7 cellular contexts compared by ENCODE assay signal in genomic region chr20:25056601-25057233, GRCh38. TPM values are rescaled to one million over a fixed set of nuclear protein-coding genes. Genes with fewer than 3 reads are reported as not detected.
DNase-seq lines count a peak whose midpoint lies in the region; ATAC-seq, FAIRE-seq and TF ChIP-seq lines count a peak whose summit lies in the region.

No MANE protein-coding gene starts in this region.

- H3K4ac ChIP-seq in H1 (replicated peaks; ENCODE audit: insufficient read length, low read depth, low read length), result no peak overlapping the region

- no peak overlapping the region for H3K27ac Mint-ChIP-seq in neural progenitor cell

- no peak for DNase-seq in Jurkat, Clone E6-1 (ENCODE audit: low read depth, low spot score)
- DNase-seq in H1 (ENCODE audit: low read depth in 1 of 2, low spot score in 2 of 2) (no peak), neural progenitor cell (ENCODE audit: low spot score) (no peak), HT-29 (ENCODE audit: low spot score) (no peak)
- DNase-seq in activated CD4-positive, CD25-positive, alpha-beta regulatory T cell treated with anti-CD3 and anti-CD28 coated beads, Interleukin-2, amount 50 U/mL, for 72 hours, result no peak

- no peak overlapping the region for H3K23ac ChIP-seq in H1 (ENCODE audit: insufficient read length)

- no peak for TF ChIP-seq EP300 in H1 (IDR thresholded peaks at IDR 0.05; ENCODE audit: borderline replicate concordance in 1 of 2, low read depth in 2 of 2, low read length in 2 of 2)

- no peak overlapping the region for H2BK120ac ChIP-seq in H1 (replicated peaks; ENCODE audit: low read depth, low read length)

- H2BK20ac ChIP-seq in H1 (ENCODE audit: low read length), result no peak overlapping the region

- no peak overlapping the region for H4K91ac ChIP-seq in H1 (replicated peaks; ENCODE audit: insufficient read length, low read length)

- H4K20me1 ChIP-seq in H1 (replicated peaks in 1 of 2; ENCODE audit: control insufficient read depth in 1 of 2, insufficient read depth in 2 of 2, low read length in 2 of 2), result no peaks in the 10 kb centered on the region
- peaks cover 26% of the 10 kb centered on the region for H4K20me1 ChIP-seq in neural progenitor cell (ENCODE audit: low read depth)

- no peaks in the 10 kb centered on the region for H3K36me3 Mint-ChIP-seq in neural progenitor cell

- H3K27me3 ChIP-seq in H1 (replicated peaks in 1 of 4; ENCODE audit: control insufficient read depth in 3 of 4, extremely low read depth in 1 of 4, insufficient read depth in 3 of 4, low read length in 3 of 4) (peaks cover 21 to 68% (median 58%) of the 10 kb centered on the region in 4 experiments), neural progenitor cell (peaks cover 92% of the 10 kb centered on the region)

- no peaks in the 10 kb centered on the region for H3K79me2 ChIP-seq in H1 (ENCODE audit: control insufficient read depth in 1 of 2, insufficient read depth in 2 of 2, low read length in 2 of 2)
- H3K79me2 ChIP-seq in neural progenitor cell (ENCODE audit: low read depth), result no peaks in the 10 kb centered on the region

- no peak for TF ChIP-seq POLR2A in H1 (IDR thresholded peaks at IDR 0.05; ENCODE audit: control extremely low read depth in 1 of 2, low read depth in 2 of 2, low read length in 2 of 2)

- H3K18ac ChIP-seq in H1 (ENCODE audit: extremely low read depth, low read length), result no peak overlapping the region; the same call in 1 of the 2 replicates

- H3K27me3 Mint-ChIP-seq in neural progenitor cell (ENCODE audit: insufficient read depth, low read depth), result peaks cover 74% of the 10 kb centered on the region

- H3K4me3 Mint-ChIP-seq in neural progenitor cell, result peak overlapping the region; percentile 80

- peak overlapping the region; percentile 44 for H3K14ac ChIP-seq in H1 (ENCODE audit: insufficient read length)

- H3K9me3 ChIP-seq in H1 (ENCODE audit: insufficient read depth in 2 of 2, low read depth in 1 of 2, low read length in 1 of 2), result no peaks in the 10 kb centered on the region; a peak in 1 of 4 replicates
- no peaks in the 10 kb centered on the region for H3K9me3 ChIP-seq in neural progenitor cell (ENCODE audit: low read depth)

- ATAC-seq in GM19438 (IDR thresholded peaks at IDR 0.05; ENCODE audit: low read depth, unreplicated experiment), result peak; percentile 31
- no peak for ATAC-seq in esophagus mucosa

- H3K4me1 ChIP-seq in H1 (replicated peaks in 1 of 4; ENCODE audit: control insufficient read depth in 3 of 4, insufficient read depth in 4 of 4, low read length in 3 of 4), result peaks cover 5 to 15% (median 7%) of the 10 kb centered on the region in 4 experiments
- peaks cover 3% of the 10 kb centered on the region for H3K4me1 ChIP-seq in neural progenitor cell

- H4K5ac ChIP-seq in H1 (ENCODE audit: insufficient read length, low read depth, low read length), result no peak overlapping the region

- CTCF ChIA-PET in H1 (lab: Charles Lee; ENCODE audit: partially characterized antibody), result interaction anchor here (1.3 to 3.2 kb wide), 2 partner anchors 9 to 61 kb away, joined by 3 to 10 read pairs; no protein-coding TSS in a partner anchor

- H3K56ac ChIP-seq in H1 (replicated peaks; ENCODE audit: insufficient read length, low read depth, low read length), result no peak overlapping the region

- H2BK15ac ChIP-seq in H1 (ENCODE audit: low read length), result no peak overlapping the region

- H3K4me2 ChIP-seq in H1 (ENCODE audit: insufficient read depth in 1 of 2, low read depth in 2 of 2, low read length in 2 of 2), result peak overlapping the region; percentile 70 to 73
- peak overlapping the region; percentile 77 for H3K4me2 ChIP-seq in neural progenitor cell

- TF ChIP-seq RAD21 in H1 (IDR thresholded peaks at IDR 0.05 in 1 of 2, conservative IDR thresholded peaks at IDR 0.05 in 1 of 2; ENCODE audit: low read depth in 2 of 2, low read length in 2 of 2), result no peak

- no peak overlapping the region for H2BK5ac ChIP-seq in H1 (ENCODE audit: low read depth, low read length)

- H3K4me1 Mint-ChIP-seq in neural progenitor cell, result peaks cover 23% of the 10 kb centered on the region

- no peaks in the 10 kb centered on the region for H3K9me3 Mint-ChIP-seq in neural progenitor cell

- 40% methylated on average over 21 of the region's 24 CpGs; no CpG with 5 or more reads in 1 of the 2 experiments for WGBS in H1 (ENCODE audit: extremely low coverage in 1 of 2, insufficient coverage in 1 of 2, insufficient read length in 1 of 2, insufficient replicate concordance in 2 of 2, low coverage in 1 of 2, low lambda C conversion rate in 2 of 2, missing lambda C conversion rate in 1 of 2), 2 experiments

- no peak for TF ChIP-seq CTCF in H1 (IDR thresholded peaks at IDR 0.05; ENCODE audit: control extremely low read depth in 1 of 3, insufficient read depth in 1 of 3, low read depth in 1 of 3, low read length in 3 of 3)
- no peak for TF ChIP-seq CTCF in neural progenitor cell (IDR thresholded peaks at IDR 0.05)

- H3K4me3 ChIP-seq in Jurkat, Clone E6-1 (ENCODE audit: low read length), result peak overlapping the region; percentile 79
- H3K4me3 ChIP-seq in H1 (ENCODE audit: extremely low read depth in 1 of 4, insufficient read depth in 2 of 4, low read depth in 3 of 4, low read length in 4 of 4) (peak overlapping the region; percentile 26 to 64 (median 45)), neural progenitor cell (peak overlapping the region; percentile 47)

- POLR2A ChIA-PET in H1 (lab: Charles Lee; ENCODE audit: partially characterized antibody), result no interaction called here

- no peak for FAIRE-seq in H1 (lab: Jason Lieb, UNC)

- no peaks in the 10 kb centered on the region for H3K36me3 ChIP-seq in H1 (ENCODE audit: control insufficient read depth in 2 of 4, insufficient read depth in 4 of 4, low read length in 3 of 4)
- no peaks in the 10 kb centered on the region for H3K36me3 ChIP-seq in neural progenitor cell

- no peaks in the 10 kb centered on the region for H3F3A ChIP-seq in neural progenitor cell (ENCODE audit: low read depth)

- H3K23me2 ChIP-seq in H1 (ENCODE audit: low read depth, low read length), result peaks cover 13% of the 10 kb centered on the region; the same call in 1 of the 2 replicates

- no peaks in the 10 kb centered on the region for H3K79me1 ChIP-seq in H1 (ENCODE audit: low read depth, low read length)

- H3K9ac ChIP-seq in H1 (replicated peaks in 1 of 4; ENCODE audit: extremely low read depth in 1 of 4, low read depth in 3 of 4, low read length in 3 of 4), result no peak overlapping the region; a peak in 1 of 7 replicates
- no peak overlapping the region for H3K9ac ChIP-seq in neural progenitor cell

- H2AFZ ChIP-seq in H1 (ENCODE audit: low read length) (no peak overlapping the region), neural progenitor cell (replicated peaks) (peak overlapping the region; percentile 75)

- H2AK5ac ChIP-seq in H1 (ENCODE audit: low read depth, low read length), result no peak overlapping the region

- H3K27ac ChIP-seq in H1 (ENCODE audit: low read depth, low read length) (no peak overlapping the region), neural progenitor cell (no peak overlapping the region)

- peak overlapping the region; percentile 27; the same call in 1 of the 2 replicates for H2BK12ac ChIP-seq in H1 (ENCODE audit: low read depth, low read length)

- peak overlapping the region; percentile 57; the same call in 1 of the 2 replicates for H4K8ac ChIP-seq in H1 (ENCODE audit: extremely low read depth, insufficient read depth, low read length)

TF ChIP-seq in H1, 55 proteins besides CTCF, POLR2A, EP300 and RAD21:
- TF ChIP-seq SP2 (IDR thresholded peaks at IDR 0.05; ENCODE audit: low read length), result no peak
- no peak for TF ChIP-seq BRCA1 (IDR thresholded peaks at IDR 0.05; ENCODE audit: low read depth, low read length)
- no peak for TF ChIP-seq CHD1 (IDR thresholded peaks at IDR 0.05; ENCODE audit: low read depth, low read length)
- no peak for TF ChIP-seq JUND (IDR thresholded peaks at IDR 0.05; ENCODE audit: low read length)

RNA-seq across cellular contexts. Expression of gene ACSS1, which starts 1.2 kb away (rescaled TPM):
- polyA plus RNA-seq in Jurkat, Clone E6-1 (2012; ENCODE audit: insufficient read depth, insufficient read length), result 53.8 TPM
- total RNA-seq in H1 (2021; fragmentation: NEBNext Ultra II Directional; extraction: Animal tissue kit (Norgen Biotek cat#: 25700)), result 2.2 and 2.6 TPM in 2 replicates
- 3.3 and 3.4 TPM in 2 replicates for polyA plus RNA-seq in H1 (2011; rRNA removed)
- 3.7 TPM for polyA plus RNA-seq in H1 (2011; cell fraction: cytosol; rRNA removed)
- polyA plus RNA-seq in H1 (2011; cell fraction: nucleus; rRNA removed), result 5.8 TPM
- polyA plus RNA-seq in H1 (2012, experiment 1 of 2), result 2.6 to 4.3 TPM (median 3.7 TPM) in 4 replicates
- 2.2 TPM for polyA plus RNA-seq in H1 (2012, experiment 2 of 2)
- 1.2 TPM for polyA plus RNA-seq in H1 (2013, experiment 1 of 2)
- polyA plus RNA-seq in H1 (2013, experiment 2 of 2), result 1.1 TPM
- 3.4 and 6.8 TPM in 2 replicates for polyA minus RNA-seq in H1 (2011; rRNA and poly(A)+ RNA removed)
- 2.1 TPM for polyA minus RNA-seq in H1 (2011; cell fraction: cytosol; rRNA and poly(A)+ RNA removed)
- polyA minus RNA-seq in H1 (2011; cell fraction: nucleus; rRNA and poly(A)+ RNA removed), result 2.3 TPM
- not detected in 2 replicates for total RNA-seq in neural progenitor cell (ENCODE audit: low replicate concordance)
- total RNA-seq in HT-29 (2014; rRNA removed; shearing (Covaris generic)), result 39.9 and 47.0 TPM in 2 replicates
- total RNA-seq in esophagus mucosa, result 6.7 TPM

RNA-seq across cellular contexts. Expression of gene VSX1, which starts 25.2 kb away (rescaled TPM):
- 0.85 TPM for polyA plus RNA-seq in Jurkat, Clone E6-1 (2012; ENCODE audit: insufficient read depth, insufficient read length)
- not detected in 2 replicates for total RNA-seq in H1 (2021; fragmentation: NEBNext Ultra II Directional; extraction: Animal tissue kit (Norgen Biotek cat#: 25700))
- polyA plus RNA-seq in H1 (2011; rRNA removed), result 0.05 and 0.14 TPM in 2 replicates
- 0.04 TPM for polyA plus RNA-seq in H1 (2011; cell fraction: cytosol; rRNA removed)
- not detected for polyA plus RNA-seq in H1 (2011; cell fraction: nucleus; rRNA removed)
- not detected in 4 replicates for polyA plus RNA-seq in H1 (2012, experiment 1 of 2)
- not detected for polyA plus RNA-seq in H1 (2012, experiment 2 of 2)
- polyA plus RNA-seq in H1 (2013, experiment 1 of 2), result 0.10 TPM
- polyA plus RNA-seq in H1 (2013, experiment 2 of 2), result 0.04 TPM
- not detected in 2 replicates for polyA minus RNA-seq in H1 (2011; rRNA and poly(A)+ RNA removed)
- polyA minus RNA-seq in H1 (2011; cell fraction: cytosol; rRNA and poly(A)+ RNA removed), result not detected
- polyA minus RNA-seq in H1 (2011; cell fraction: nucleus; rRNA and poly(A)+ RNA removed), result 1.00 TPM
- total RNA-seq in neural progenitor cell (ENCODE audit: low replicate concordance) (not detected in 2 replicates), esophagus mucosa (not detected)
- not detected in 2 replicates for total RNA-seq in HT-29 (2014; rRNA removed; shearing (Covaris generic))
